1 cellular context compared by ENCODE assay signal in the genomic region with DNA sequence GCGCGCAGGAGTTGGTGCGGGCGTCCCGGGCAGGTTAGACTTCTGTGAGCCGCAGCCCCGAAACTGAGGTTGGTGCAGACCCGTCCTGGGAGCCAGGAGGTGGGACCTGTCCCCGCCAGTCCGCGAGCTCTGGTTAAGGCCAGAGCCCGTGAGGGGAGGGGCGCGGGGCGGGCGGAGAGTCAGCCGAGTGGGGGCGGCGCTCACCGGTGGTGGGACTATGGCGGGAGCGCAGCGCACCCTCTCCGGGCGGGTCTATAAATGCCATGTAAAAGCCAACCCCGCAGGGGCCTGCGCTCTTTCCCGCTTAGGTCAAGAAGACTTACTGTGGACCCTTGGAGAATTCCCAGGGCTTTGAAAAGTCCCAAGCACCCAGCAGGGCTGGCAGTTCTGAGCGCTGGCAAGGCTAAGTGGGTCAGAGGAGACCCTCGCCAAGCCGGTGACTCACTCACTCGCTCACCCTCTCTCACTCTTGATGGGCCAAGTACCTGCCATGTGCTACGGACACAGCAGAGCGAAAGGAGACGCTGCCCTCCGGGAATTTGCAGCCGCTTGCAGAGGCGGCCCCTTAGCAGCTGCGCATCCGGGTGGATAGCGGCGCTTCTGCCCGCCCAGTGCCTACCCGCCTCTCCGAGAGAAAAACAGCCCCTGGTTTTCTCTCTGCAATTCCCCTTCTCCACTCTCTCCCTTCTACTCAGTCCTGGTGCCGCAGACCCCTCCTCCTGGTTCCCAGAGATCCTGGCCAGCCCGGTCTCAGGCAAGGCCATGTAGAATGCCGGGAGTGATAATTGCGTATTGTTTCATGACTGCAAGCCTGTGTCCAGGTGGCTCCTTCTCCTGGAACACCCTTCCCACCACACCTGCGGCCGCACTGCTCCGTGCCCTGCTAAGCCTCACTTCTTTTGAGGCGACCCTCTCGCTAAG.
TF ChIP-seq lines count a peak whose summit lies in the region.

ALDH1L1 (minus strand) TSS at position 110 of the 921 bp plus-strand sequence. CDS start 19,607 bp downstream, outside the sequence.

TF ChIP-seq in HepG2, 621 proteins besides CTCF, POLR2A, EP300 and RAD21 (continued from another document):
- peak; percentile 23 for TF ChIP-seq ZFY (CRISPR knock-in tag; IDR thresholded peaks at IDR 0.05)
- peak; percentile 17; the same call in 1 of the 2 replicates for TF ChIP-seq RXRB (CRISPR knock-in tag; IDR thresholded peaks at IDR 0.05; ENCODE audit: borderline replicate concordance)
- TF ChIP-seq RBM39 (IDR thresholded peaks at IDR 0.05; ENCODE audit: low read depth, low read length, poor library complexity, severe bottlenecking), result peak; percentile 64
- no peak for TF ChIP-seq NFIB (CRISPR knock-in tag; IDR thresholded peaks at IDR 0.05; ENCODE audit: borderline replicate concordance)
- peak; percentile 83 for TF ChIP-seq FOSL2 (CRISPR knock-in tag; IDR thresholded peaks at IDR 0.05)
- TF ChIP-seq FLYWCH1 (CRISPR knock-in tag; IDR thresholded peaks at IDR 0.05), result no peak
- no peak for TF ChIP-seq MED8 (CRISPR knock-in tag; IDR thresholded peaks at IDR 0.05; ENCODE audit: insufficient replicate concordance)
- TF ChIP-seq HNF4G (IDR thresholded peaks at IDR 0.05; ENCODE audit: borderline replicate concordance, low read depth, low read length), result no peak
- 0 out of 2 replicates have a peak, but pooled peaks have one; percentile 9 for TF ChIP-seq HNF4G (CRISPR knock-in tag; IDR thresholded peaks at IDR 0.05; ENCODE audit: borderline replicate concordance, low read depth)
- peak; percentile 16 for TF ChIP-seq RBFOX2 (IDR thresholded peaks at IDR 0.05; ENCODE audit: low read depth, low read length)
- TF ChIP-seq CENPX (CRISPR knock-in tag; IDR thresholded peaks at IDR 0.05), result no peak
- no peak for TF ChIP-seq ATF3 (CRISPR knock-in tag; IDR thresholded peaks at IDR 0.05)
- TF ChIP-seq, protein P1, sequence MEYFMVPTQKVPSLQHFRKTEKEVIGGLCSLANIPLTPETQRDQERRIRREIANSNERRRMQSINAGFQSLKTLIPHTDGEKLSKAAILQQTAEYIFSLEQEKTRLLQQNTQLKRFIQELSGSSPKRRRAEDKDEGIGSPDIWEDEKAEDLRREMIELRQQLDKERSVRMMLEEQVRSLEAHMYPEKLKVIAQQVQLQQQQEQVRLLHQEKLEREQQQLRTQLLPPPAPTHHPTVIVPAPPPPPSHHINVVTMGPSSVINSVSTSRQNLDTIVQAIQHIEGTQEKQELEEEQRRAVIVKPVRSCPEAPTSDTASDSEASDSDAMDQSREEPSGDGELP (IDR thresholded peaks at IDR 0.05; ENCODE audit: borderline replicate concordance, low read depth), result peak; percentile 30; the same call in 1 of the 2 replicates
- TF ChIP-seq ZNF580 (CRISPR knock-in tag; IDR thresholded peaks at IDR 0.05; ENCODE audit: borderline replicate concordance, low read depth), result no peak
- peak; percentile 14; the same call in 1 of the 2 replicates for TF ChIP-seq PITX1 (CRISPR knock-in tag; IDR thresholded peaks at IDR 0.05)
- 0 out of 2 replicates have a peak, but pooled peaks have one; percentile 16 for TF ChIP-seq KDM3A (CRISPR knock-in tag; IDR thresholded peaks at IDR 0.05; ENCODE audit: low read depth)
- no peak for TF ChIP-seq KAT7 (CRISPR knock-in tag; IDR thresholded peaks at IDR 0.05; ENCODE audit: borderline replicate concordance)
- 0 out of 2 replicates have a peak, but pooled peaks have one; percentile 9 for TF ChIP-seq FOXP4 (CRISPR knock-in tag; IDR thresholded peaks at IDR 0.05)
- no peak for TF ChIP-seq ZNF44 (CRISPR knock-in tag; IDR thresholded peaks at IDR 0.05)
- peak; percentile 64 for TF ChIP-seq YY1 (IDR thresholded peaks at IDR 0.05; ENCODE audit: insufficient read depth, insufficient replicate concordance, low read depth, low read length)
- peak; percentile 37; the same call in 1 of the 2 replicates for TF ChIP-seq ZNF746 (CRISPR knock-in tag; IDR thresholded peaks at IDR 0.05)
- no peak for TF ChIP-seq ZNF333 (CRISPR knock-in tag; IDR thresholded peaks at IDR 0.05; ENCODE audit: borderline replicate concordance)
- TF ChIP-seq, protein P2, sequence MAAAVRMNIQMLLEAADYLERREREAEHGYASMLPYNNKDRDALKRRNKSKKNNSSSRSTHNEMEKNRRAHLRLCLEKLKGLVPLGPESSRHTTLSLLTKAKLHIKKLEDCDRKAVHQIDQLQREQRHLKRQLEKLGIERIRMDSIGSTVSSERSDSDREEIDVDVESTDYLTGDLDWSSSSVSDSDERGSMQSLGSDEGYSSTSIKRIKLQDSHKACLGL (CRISPR knock-in tag; IDR thresholded peaks at IDR 0.05), result 0 out of 2 replicates have a peak, but pooled peaks have one; percentile 7
- no peak for TF ChIP-seq SP140L (CRISPR knock-in tag; IDR thresholded peaks at IDR 0.05; ENCODE audit: borderline replicate concordance)
- no peak for TF ChIP-seq NR2F2 (IDR thresholded peaks at IDR 0.05; ENCODE audit: borderline replicate concordance, low read depth)
- 0 out of 2 replicates have a peak, but pooled peaks have one; percentile 0 for TF ChIP-seq ZBTB10 (CRISPR knock-in tag; IDR thresholded peaks at IDR 0.05; ENCODE audit: borderline replicate concordance)
- no peak for TF ChIP-seq ZSCAN12 (CRISPR knock-in tag; IDR thresholded peaks at IDR 0.05)
